In the genomic region with DNA sequence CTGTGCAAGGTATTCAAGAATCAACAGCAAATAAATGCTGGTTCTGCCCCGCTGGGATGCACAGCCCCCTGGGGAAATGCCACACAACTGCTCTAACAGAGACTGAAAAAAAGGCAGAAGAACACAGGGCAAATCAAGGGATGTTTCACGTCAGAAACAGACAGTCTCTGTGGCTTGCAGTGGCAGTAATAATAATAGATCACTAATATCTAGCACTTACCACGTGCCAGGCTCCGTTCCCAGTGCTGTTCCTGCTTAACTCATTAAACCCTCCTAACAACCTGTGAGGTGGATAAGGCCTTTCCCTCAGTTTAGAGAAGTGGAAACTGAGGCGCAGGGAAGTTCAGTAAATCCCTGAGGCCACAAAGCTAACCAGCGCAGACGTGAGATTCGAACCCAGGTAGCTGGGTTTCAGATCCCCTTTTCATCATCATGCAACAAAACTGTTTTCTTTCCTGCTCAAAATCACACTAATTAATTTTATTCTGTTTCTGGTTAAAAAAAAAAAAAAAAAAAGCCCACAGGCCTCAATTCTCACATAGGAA, we compare ENCODE assay signal across 1 cellular context.
TF ChIP-seq lines count a peak whose summit lies in the region.

No MANE protein-coding gene starts in this region.

TF ChIP-seq in GM12878, 131 proteins besides CTCF, POLR2A, EP300 and RAD21 (continued from another document):
- TF ChIP-seq REST (IDR thresholded peaks at IDR 0.05; ENCODE audit: low read depth, low read length) (no peak), ASH2L (IDR thresholded peaks at IDR 0.05; ENCODE audit: borderline replicate concordance, low read depth) (no peak), KAT2A (conservative IDR thresholded peaks at IDR 0.05; ENCODE audit: control insufficient read depth, low read depth, low read length) (no peak), ESRRA (IDR thresholded peaks at IDR 0.05; ENCODE audit: low read length) (no peak), CEBPZ (IDR thresholded peaks at IDR 0.05; ENCODE audit: low read depth, low read length) (no peak)
